Comparison of ENCODE assay signal across 25 cellular contexts in the genomic region with DNA sequence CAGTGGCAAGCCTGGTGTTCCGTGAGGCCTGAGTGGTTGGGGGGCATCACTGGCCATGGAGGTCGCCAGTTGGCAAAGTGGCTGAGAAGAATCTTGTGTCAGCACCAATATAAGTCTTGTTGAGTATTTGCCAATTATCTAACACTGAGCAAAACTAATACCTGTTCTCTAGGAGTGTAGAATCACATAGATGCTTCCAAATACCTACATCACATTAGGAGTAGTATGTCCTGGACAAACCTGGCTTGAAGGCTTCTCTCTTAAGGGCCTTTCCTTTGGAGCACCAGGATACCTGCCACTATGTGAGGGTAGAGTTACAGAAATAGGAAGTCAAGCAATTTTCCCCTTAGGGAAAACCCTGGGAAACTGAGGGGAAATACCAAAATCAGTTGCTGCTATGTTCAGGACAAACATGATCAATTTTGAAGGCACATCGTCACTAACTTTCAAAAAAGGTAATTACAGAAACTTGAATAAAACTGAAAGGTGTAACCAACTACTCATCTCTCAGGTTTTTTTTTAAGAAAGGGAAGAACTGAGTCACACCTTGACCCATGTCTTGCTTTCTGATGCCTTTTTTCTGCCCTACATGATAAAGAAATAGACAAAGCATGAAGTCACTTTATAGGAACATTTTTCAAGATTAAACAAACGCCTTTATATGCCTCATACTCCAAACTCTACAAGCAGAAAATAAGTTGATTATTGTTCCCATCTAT.
DNase-seq lines count a peak whose midpoint lies in the region; ATAC-seq, FAIRE-seq and TF ChIP-seq lines count a peak whose summit lies in the region.
"Had no signal": no experiment of that assay in that cellular context is flagged by ENCODE, and none has a peak within 500 bp of the region (broad histone marks: within the 10 kb centered on the region; RNA-seq: fewer than 3 reads in every experiment).

No MANE protein-coding gene starts in this region.

- peaks cover 4% of the 10 kb centered on the region for H3K4me1 Mint-ChIP-seq in activated CD4-positive, alpha-beta T cell treated with anti-CD3 and anti-CD28 coated beads, Interleukin-2, amount 10 ng/mL, durations not matched to agents 24 days and 14 days
- H3K4me1 Mint-ChIP-seq in activated CD4-positive, alpha-beta T cell treated with anti-CD3 and anti-CD28 coated beads, Interleukin-2, amount 10 ng/mL, durations not matched to agents 7 days and 5 days = no peaks in the 10 kb centered on the region

- CTCF ChIA-PET in activated CD4-positive, alpha-beta T cell treated with anti-CD3 and anti-CD28 coated beads, Interleukin-2, amount 10 ng/mL, durations not matched to agents 7 days and 5 days (lab: Charles Lee) = no interaction called here

- no peak overlapping the region for H3K4me3 Mint-ChIP-seq in activated CD4-positive, alpha-beta T cell treated with anti-CD3 and anti-CD28 coated beads, Interleukin-2, amount 10 ng/mL, durations not matched to agents 24 days and 14 days
- no peak overlapping the region for H3K4me3 Mint-ChIP-seq in activated CD4-positive, alpha-beta T cell treated with anti-CD3 and anti-CD28 coated beads, Interleukin-2, amount 10 ng/mL, durations not matched to agents 7 days and 5 days
- H3K4me3 Mint-ChIP-seq: CD8-positive, alpha-beta T cell had no signal

- no peak for ATAC-seq in Right ventricle myocardium inferior
- ATAC-seq in HG03571 (IDR thresholded peaks at IDR 0.05; ENCODE audit: unreplicated experiment) = no peak
- ATAC-seq in left lobe of liver = no peak
- ATAC-seq: CD8-positive, alpha-beta T cell; HCT116 had no signal

- no peak for FAIRE-seq in bronchial epithelial cell (lab: Jason Lieb, UNC)
- FAIRE-seq: GM18507, H1 had no signal

- peak overlapping the region; percentile 15 for H3K27ac Mint-ChIP-seq in activated CD4-positive, alpha-beta T cell treated with anti-CD3 and anti-CD28 coated beads, Interleukin-2, amount 10 ng/mL, durations not matched to agents 24 days and 14 days
- no peak overlapping the region for H3K27ac Mint-ChIP-seq in activated CD4-positive, alpha-beta T cell treated with anti-CD3 and anti-CD28 coated beads, Interleukin-2, amount 10 ng/mL, durations not matched to agents 7 days and 5 days
- H3K27ac Mint-ChIP-seq: CD8-positive, alpha-beta T cell had no signal

- H3K36me3 Mint-ChIP-seq in activated CD4-positive, alpha-beta T cell treated with anti-CD3 and anti-CD28 coated beads, Interleukin-2, amount 10 ng/mL, durations not matched to agents 24 days and 14 days (ENCODE audit: low read depth) = no peaks in the 10 kb centered on the region
- no peaks in the 10 kb centered on the region for H3K36me3 Mint-ChIP-seq in activated CD4-positive, alpha-beta T cell treated with anti-CD3 and anti-CD28 coated beads, Interleukin-2, amount 10 ng/mL, durations not matched to agents 7 days and 5 days (ENCODE audit: low read depth)
- H3K36me3 Mint-ChIP-seq: CD8-positive, alpha-beta T cell had no signal

- H3K36me3 ChIP-seq in left ventricle myocardium inferior (no peaks in the 10 kb centered on the region), bronchial epithelial cell (ENCODE audit: control insufficient read depth, insufficient read depth, low read length) (no peaks in the 10 kb centered on the region)
- H3K36me3 ChIP-seq: Peyer's patch, SJCRH30 had no signal

- TF ChIP-seq CTCF in left ventricle myocardium inferior (IDR thresholded peaks at IDR 0.05; ENCODE audit: borderline replicate concordance) (no peak), bronchial epithelial cell (IDR thresholded peaks at IDR 0.05; ENCODE audit: insufficient read depth, low read length, severe bottlenecking) (no peak)

- H3K27me3 ChIP-seq in left ventricle myocardium inferior (ENCODE audit: low read depth) = no peaks in the 10 kb centered on the region
- no peaks in the 10 kb centered on the region for H3K27me3 ChIP-seq in bronchial epithelial cell (ENCODE audit: control insufficient read depth, insufficient read depth, low read length)
- H3K27me3 ChIP-seq: Peyer's patch, SJCRH30 had no signal

- POLR2A ChIA-PET in activated CD4-positive, alpha-beta T cell treated with anti-CD3 and anti-CD28 coated beads, Interleukin-2, amount 10 ng/mL, durations not matched to agents 7 days and 5 days (lab: Charles Lee) = no interaction called here

- DNase-seq in activated CD4-positive, alpha-beta T cell treated with anti-CD3 and anti-CD28 coated beads, Interleukin-2, amount 10 ng/mL, durations not matched to agents 24 days and 14 days = no peak
- no peak for DNase-seq in activated CD4-positive, alpha-beta T cell treated with anti-CD3 and anti-CD28 coated beads, Interleukin-2, amount 10 ng/mL, durations not matched to agents 7 days and 5 days
- peak; percentile 33 for DNase-seq in Right ventricle myocardium inferior (ENCODE audit: missing footprints)
- no peak for DNase-seq in left ventricle myocardium inferior
- DNase-seq in bronchial epithelial cell (ENCODE audit: low read depth) = peak; percentile 5
- DNase-seq in left lobe of liver (ENCODE audit: low spot score) = no peak
- DNase-seq: AML-193; C1 segment of cervical spinal cord; CD8-positive, alpha-beta T cell; DND-41; IMR-90; MV-4-11; NCI-H1105 treated with DMSO at 0.1 percent for 48 hours; NCI-H1694; NCI-H2081; NCI-H2171; NCI-H345; NCI-H524 treated with DMSO at 0.1 percent for 48 hours; Peyer's patch; SJCRH30 had no signal

- peaks cover 6% of the 10 kb centered on the region for H3K4me1 ChIP-seq in left ventricle myocardium inferior
- H3K4me1 ChIP-seq: Peyer's patch, SJCRH30 had no signal

- peaks cover 14% of the 10 kb centered on the region for H3K9me3 ChIP-seq in left ventricle myocardium inferior (replicated peaks)
- H3K9me3 ChIP-seq: Peyer's patch had no signal

- intact Hi-C loops in activated CD4-positive, alpha-beta T cell treated with anti-CD3 and anti-CD28 coated beads, Interleukin-2, amount 10 ng/mL, durations not matched to agents 24 days and 14 days (cut with micrococcal nuclease) = no loop called here
- intact Hi-C loops in Right ventricle myocardium inferior (cut with DNase I) (no loop called here), left ventricle myocardium inferior (cut with micrococcal nuclease) (loop anchor here (10.0 kb wide), 1 partner anchor 155 kb away; no protein-coding TSS in a partner anchor)

- no peak overlapping the region for H3K27ac ChIP-seq in left ventricle myocardium inferior (replicated peaks)
- H3K27ac ChIP-seq: KMS-11, Peyer's patch, SJCRH30 had no signal

- peaks cover 9% of the 10 kb centered on the region for H3K9me3 Mint-ChIP-seq in activated CD4-positive, alpha-beta T cell treated with anti-CD3 and anti-CD28 coated beads, Interleukin-2, amount 10 ng/mL, durations not matched to agents 24 days and 14 days
- H3K9me3 Mint-ChIP-seq in activated CD4-positive, alpha-beta T cell treated with anti-CD3 and anti-CD28 coated beads, Interleukin-2, amount 10 ng/mL, durations not matched to agents 7 days and 5 days = peaks cover 4% of the 10 kb centered on the region
- H3K9me3 Mint-ChIP-seq: CD8-positive, alpha-beta T cell had no signal

- no peaks in the 10 kb centered on the region for H3K27me3 Mint-ChIP-seq in activated CD4-positive, alpha-beta T cell treated with anti-CD3 and anti-CD28 coated beads, Interleukin-2, amount 10 ng/mL, durations not matched to agents 24 days and 14 days
- no peaks in the 10 kb centered on the region for H3K27me3 Mint-ChIP-seq in activated CD4-positive, alpha-beta T cell treated with anti-CD3 and anti-CD28 coated beads, Interleukin-2, amount 10 ng/mL, durations not matched to agents 7 days and 5 days

- no peak overlapping the region for H3K4me3 ChIP-seq in left ventricle myocardium inferior
- no peak overlapping the region for H3K4me3 ChIP-seq in bronchial epithelial cell (ENCODE audit: low read depth, low read length)
- H3K4me3 ChIP-seq: Peyer's patch, SJCRH30 had no signal

Comparison
In these comparisons a context has a peak if more than half of its experiments do, and no peak if none do; other contexts are left out.
1. DNase-seq: peak in Right ventricle myocardium inferior (single experiment) and bronchial epithelial cell (single experiment); none in activated CD4-positive, alpha-beta T cell treated with anti-CD3 and anti-CD28 coated beads, Interleukin-2, amount 10 ng/mL, durations not matched to agents 24 days and 14 days (single experiment), activated CD4-positive, alpha-beta T cell treated with anti-CD3 and anti-CD28 coated beads, Interleukin-2, amount 10 ng/mL, durations not matched to agents 7 days and 5 days (single experiment), left ventricle myocardium inferior (single experiment) and left lobe of liver (single experiment).